Comparison of ENCODE assay signal across 1 cellular context in genomic region chr5:759111-759741, GRCh38.
TF ChIP-seq lines count a peak whose summit lies in the region.

No MANE protein-coding gene starts in this region.

TF ChIP-seq in HepG2, 621 proteins besides CTCF, POLR2A, EP300 and RAD21 (continued from another document and continues in another):
- TF ChIP-seq, protein P1, sequence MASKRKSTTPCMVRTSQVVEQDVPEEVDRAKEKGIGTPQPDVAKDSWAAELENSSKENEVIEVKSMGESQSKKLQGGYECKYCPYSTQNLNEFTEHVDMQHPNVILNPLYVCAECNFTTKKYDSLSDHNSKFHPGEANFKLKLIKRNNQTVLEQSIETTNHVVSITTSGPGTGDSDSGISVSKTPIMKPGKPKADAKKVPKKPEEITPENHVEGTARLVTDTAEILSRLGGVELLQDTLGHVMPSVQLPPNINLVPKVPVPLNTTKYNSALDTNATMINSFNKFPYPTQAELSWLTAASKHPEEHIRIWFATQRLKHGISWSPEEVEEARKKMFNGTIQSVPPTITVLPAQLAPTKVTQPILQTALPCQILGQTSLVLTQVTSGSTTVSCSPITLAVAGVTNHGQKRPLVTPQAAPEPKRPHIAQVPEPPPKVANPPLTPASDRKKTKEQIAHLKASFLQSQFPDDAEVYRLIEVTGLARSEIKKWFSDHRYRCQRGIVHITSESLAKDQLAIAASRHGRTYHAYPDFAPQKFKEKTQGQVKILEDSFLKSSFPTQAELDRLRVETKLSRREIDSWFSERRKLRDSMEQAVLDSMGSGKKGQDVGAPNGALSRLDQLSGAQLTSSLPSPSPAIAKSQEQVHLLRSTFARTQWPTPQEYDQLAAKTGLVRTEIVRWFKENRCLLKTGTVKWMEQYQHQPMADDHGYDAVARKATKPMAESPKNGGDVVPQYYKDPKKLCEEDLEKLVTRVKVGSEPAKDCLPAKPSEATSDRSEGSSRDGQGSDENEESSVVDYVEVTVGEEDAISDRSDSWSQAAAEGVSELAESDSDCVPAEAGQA (IDR thresholded peaks at IDR 0.05; ENCODE audit: low read depth): no peak
- TF ChIP-seq, protein P1 (CRISPR knock-in tag; IDR thresholded peaks at IDR 0.05; ENCODE audit: borderline replicate concordance): no peak
- no peak for TF ChIP-seq ZHX1 (CRISPR knock-in tag; IDR thresholded peaks at IDR 0.05; ENCODE audit: low read depth)
- no peak for TF ChIP-seq MTA3 (CRISPR knock-in tag; IDR thresholded peaks at IDR 0.05)
- TF ChIP-seq PHF5A (CRISPR knock-in tag; IDR thresholded peaks at IDR 0.05; ENCODE audit: low read depth, unreplicated experiment): no peak
- no peak for TF ChIP-seq NFYC (CRISPR knock-in tag; IDR thresholded peaks at IDR 0.05)
- no peak for TF ChIP-seq ZNF10 (CRISPR knock-in tag; IDR thresholded peaks at IDR 0.05; ENCODE audit: borderline replicate concordance, low read depth)
- TF ChIP-seq, protein P2, sequence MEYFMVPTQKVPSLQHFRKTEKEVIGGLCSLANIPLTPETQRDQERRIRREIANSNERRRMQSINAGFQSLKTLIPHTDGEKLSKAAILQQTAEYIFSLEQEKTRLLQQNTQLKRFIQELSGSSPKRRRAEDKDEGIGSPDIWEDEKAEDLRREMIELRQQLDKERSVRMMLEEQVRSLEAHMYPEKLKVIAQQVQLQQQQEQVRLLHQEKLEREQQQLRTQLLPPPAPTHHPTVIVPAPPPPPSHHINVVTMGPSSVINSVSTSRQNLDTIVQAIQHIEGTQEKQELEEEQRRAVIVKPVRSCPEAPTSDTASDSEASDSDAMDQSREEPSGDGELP (IDR thresholded peaks at IDR 0.05; ENCODE audit: borderline replicate concordance, low read depth): no peak
- no peak for TF ChIP-seq JUNB (CRISPR knock-in tag; IDR thresholded peaks at IDR 0.05; ENCODE audit: borderline replicate concordance)
- TF ChIP-seq ZNF280B (CRISPR knock-in tag; IDR thresholded peaks at IDR 0.05; ENCODE audit: borderline replicate concordance): no peak; the same call in 1 of the 2 replicates
- TF ChIP-seq ZKSCAN8 (CRISPR knock-in tag; IDR thresholded peaks at IDR 0.05; ENCODE audit: borderline replicate concordance): no peak
- no peak for TF ChIP-seq ATF7-NPFF (CRISPR knock-in tag; IDR thresholded peaks at IDR 0.05; ENCODE audit: low read depth)
- TF ChIP-seq ZNF44 (CRISPR knock-in tag; IDR thresholded peaks at IDR 0.05): no peak
- TF ChIP-seq, protein P3, sequence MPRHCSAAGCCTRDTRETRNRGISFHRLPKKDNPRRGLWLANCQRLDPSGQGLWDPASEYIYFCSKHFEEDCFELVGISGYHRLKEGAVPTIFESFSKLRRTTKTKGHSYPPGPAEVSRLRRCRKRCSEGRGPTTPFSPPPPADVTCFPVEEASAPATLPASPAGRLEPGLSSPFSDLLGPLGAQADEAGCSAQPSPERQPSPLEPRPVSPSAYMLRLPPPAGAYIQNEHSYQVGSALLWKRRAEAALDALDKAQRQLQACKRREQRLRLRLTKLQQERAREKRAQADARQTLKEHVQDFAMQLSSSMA (CRISPR knock-in tag; IDR thresholded peaks at IDR 0.05): no peak
- TF ChIP-seq HDAC6 (IDR thresholded peaks at IDR 0.05; ENCODE audit: low read depth, low read length): no peak
- no peak for TF ChIP-seq XBP1 (CRISPR knock-in tag; IDR thresholded peaks at IDR 0.05)
- TF ChIP-seq, protein P4, sequence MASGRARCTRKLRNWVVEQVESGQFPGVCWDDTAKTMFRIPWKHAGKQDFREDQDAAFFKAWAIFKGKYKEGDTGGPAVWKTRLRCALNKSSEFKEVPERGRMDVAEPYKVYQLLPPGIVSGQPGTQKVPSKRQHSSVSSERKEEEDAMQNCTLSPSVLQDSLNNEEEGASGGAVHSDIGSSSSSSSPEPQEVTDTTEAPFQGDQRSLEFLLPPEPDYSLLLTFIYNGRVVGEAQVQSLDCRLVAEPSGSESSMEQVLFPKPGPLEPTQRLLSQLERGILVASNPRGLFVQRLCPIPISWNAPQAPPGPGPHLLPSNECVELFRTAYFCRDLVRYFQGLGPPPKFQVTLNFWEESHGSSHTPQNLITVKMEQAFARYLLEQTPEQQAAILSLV (CRISPR knock-in tag; IDR thresholded peaks at IDR 0.05; ENCODE audit: borderline replicate concordance): no peak
- TF ChIP-seq ATF2 (CRISPR knock-in tag; IDR thresholded peaks at IDR 0.05): 0 out of 2 replicates have a peak, but pooled peaks have one; percentile 35
- TF ChIP-seq, protein P5, sequence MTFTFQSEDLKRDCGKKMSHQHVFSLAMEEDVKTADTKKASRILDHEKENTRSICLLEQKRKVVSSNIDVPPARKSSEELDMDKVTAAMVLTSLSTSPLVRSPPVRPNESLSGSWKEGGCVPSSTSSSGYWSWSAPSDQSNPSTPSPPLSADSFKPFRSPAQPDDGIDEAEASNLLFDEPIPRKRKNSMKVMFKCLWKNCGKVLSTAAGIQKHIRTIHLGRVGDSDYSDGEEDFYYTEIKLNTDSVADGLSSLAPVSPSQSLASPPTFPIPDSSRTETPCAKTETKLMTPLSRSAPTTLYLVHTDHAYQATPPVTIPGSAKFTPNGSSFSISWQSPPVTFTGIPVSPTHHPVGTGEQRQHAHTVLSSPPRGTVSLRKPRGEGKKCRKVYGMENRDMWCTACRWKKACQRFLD (CRISPR knock-in tag; IDR thresholded peaks at IDR 0.05; ENCODE audit: borderline replicate concordance): no peak
- TF ChIP-seq ATAD3A (CRISPR knock-in tag; IDR thresholded peaks at IDR 0.05): no peak
- peak; percentile 44 for TF ChIP-seq RARA (CRISPR knock-in tag; IDR thresholded peaks at IDR 0.05)
- no peak for TF ChIP-seq RBFOX2 (IDR thresholded peaks at IDR 0.05; ENCODE audit: low read depth, low read length)
- TF ChIP-seq ZNF17 (CRISPR knock-in tag; IDR thresholded peaks at IDR 0.05): no peak
- no peak; the same call in 1 of the 2 replicates for TF ChIP-seq MLX (CRISPR knock-in tag; IDR thresholded peaks at IDR 0.05)
- no peak for TF ChIP-seq ZC3H13 (CRISPR knock-in tag; IDR thresholded peaks at IDR 0.05)
- TF ChIP-seq ZBTB38 (CRISPR knock-in tag; IDR thresholded peaks at IDR 0.05): no peak
- no peak for TF ChIP-seq ZBTB1 (CRISPR knock-in tag; IDR thresholded peaks at IDR 0.05; ENCODE audit: borderline replicate concordance)
- TF ChIP-seq ZNF777 (CRISPR knock-in tag; IDR thresholded peaks at IDR 0.05): no peak
- no peak for TF ChIP-seq SYNCRIP (IDR thresholded peaks at IDR 0.05; ENCODE audit: insufficient read depth, low read depth, low read length)
- TF ChIP-seq RORA (CRISPR knock-in tag; IDR thresholded peaks at IDR 0.05): no peak
- TF ChIP-seq ZNF562 (CRISPR knock-in tag; IDR thresholded peaks at IDR 0.05; ENCODE audit: borderline replicate concordance): no peak
- TF ChIP-seq IKZF5 (CRISPR knock-in tag; IDR thresholded peaks at IDR 0.05): 0 out of 2 replicates have a peak, but pooled peaks have one; percentile 47
- TF ChIP-seq ERF (CRISPR knock-in tag; IDR thresholded peaks at IDR 0.05): 0 out of 2 replicates have a peak, but pooled peaks have one; percentile 23
- TF ChIP-seq, protein P6, sequence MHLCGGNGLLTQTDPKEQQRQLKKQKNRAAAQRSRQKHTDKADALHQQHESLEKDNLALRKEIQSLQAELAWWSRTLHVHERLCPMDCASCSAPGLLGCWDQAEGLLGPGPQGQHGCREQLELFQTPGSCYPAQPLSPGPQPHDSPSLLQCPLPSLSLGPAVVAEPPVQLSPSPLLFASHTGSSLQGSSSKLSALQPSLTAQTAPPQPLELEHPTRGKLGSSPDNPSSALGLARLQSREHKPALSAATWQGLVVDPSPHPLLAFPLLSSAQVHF (CRISPR knock-in tag; IDR thresholded peaks at IDR 0.05): no peak
- no peak for TF ChIP-seq PLRG1 (conservative IDR thresholded peaks at IDR 0.05)
- TF ChIP-seq MAZ (IDR thresholded peaks at IDR 0.05; ENCODE audit: borderline replicate concordance, low read depth, low read length): peak; percentile 78
- 0 out of 2 replicates have a peak, but pooled peaks have one; percentile 38 for TF ChIP-seq MAZ (CRISPR knock-in tag; IDR thresholded peaks at IDR 0.05; ENCODE audit: low read depth)
- TF ChIP-seq KDM4B (CRISPR knock-in tag; IDR thresholded peaks at IDR 0.05): no peak
- no peak for TF ChIP-seq HINFP (CRISPR knock-in tag; IDR thresholded peaks at IDR 0.05; ENCODE audit: low read depth)
- no peak for TF ChIP-seq ELF1 (CRISPR knock-in tag; IDR thresholded peaks at IDR 0.05)
- TF ChIP-seq GATA4 (IDR thresholded peaks at IDR 0.05; ENCODE audit: borderline replicate concordance, low read depth): no peak; the same call in 1 of the 2 replicates
